In genomic region chr3:53195602-53196574, GRCh38 we compare ENCODE assay signal across 8 cellular contexts. TPM values are rescaled to one million over a fixed set of nuclear protein-coding genes. Genes with fewer than 3 reads are reported as not detected.
DNase-seq lines count a peak whose midpoint lies in the region; ATAC-seq and TF ChIP-seq lines count a peak whose summit lies in the region.

No MANE protein-coding gene starts in this region.

- peaks cover 5% of the 10 kb centered on the region for H3K4me1 ChIP-seq in A673 (ENCODE audit: insufficient read depth, low read length, poor library complexity, severe bottlenecking)
- H3K4me1 ChIP-seq in esophagus muscularis mucosa = peaks cover 25 to 37% (median 33%) of the 10 kb centered on the region in 4 donors
- H3K4me1 ChIP-seq in neural progenitor cell = peaks cover 10% of the 10 kb centered on the region
- peaks cover 22 to 35% of the 10 kb centered on the region in 2 donors for H3K4me1 ChIP-seq in thoracic aorta (ENCODE audit: control insufficient read depth in 1 of 2, low read depth in 2 of 2)

- H3K9me3 Mint-ChIP-seq in neural progenitor cell = no peaks in the 10 kb centered on the region

- H3K9me3 ChIP-seq in A673 (ENCODE audit: low read depth, low read length, poor library complexity, severe bottlenecking) (no peaks in the 10 kb centered on the region), esophagus muscularis mucosa (no peaks in the 10 kb centered on the region), neural progenitor cell (ENCODE audit: low read depth) (no peaks in the 10 kb centered on the region), thoracic aorta (no peaks in the 10 kb centered on the region)

- H4K20me1 ChIP-seq in neural progenitor cell (ENCODE audit: low read depth) = no peaks in the 10 kb centered on the region

- no peak for TF ChIP-seq POLR2A in esophagus muscularis mucosa (IDR thresholded peaks at IDR 0.05; ENCODE audit: low read depth)
- TF ChIP-seq POLR2A in GM18505 (IDR thresholded peaks at IDR 0.05; ENCODE audit: borderline replicate concordance, extremely low read depth, insufficient read depth, insufficient read length) = no peak

- DNase-seq in A673 (ENCODE audit: low spot score) (peak; percentile 52), NCI-H345 treated with DMSO at 0.1 percent for 48 hours (lab: John Stamatoyannopoulos, UW; ENCODE audit: unreplicated experiment) (peak; percentile 15), esophagus muscularis mucosa (ENCODE audit: extremely low spot score) (no peak), neural progenitor cell (ENCODE audit: low spot score) (peak; percentile 86), thoracic aorta (ENCODE audit: low spot score) (no peak)
- DNase-seq in activated CD8-positive, alpha-beta memory T cell treated with anti-CD3 and anti-CD28 coated beads, Interleukin-2, amount 50 U/mL, for 48 hours = peak; percentile 90

- H3K27ac ChIP-seq in A673 (ENCODE audit: low read depth, low read length, poor library complexity, severe bottlenecking) (no peak overlapping the region), esophagus muscularis mucosa (replicated peaks in 1 of 4) (no peak overlapping the region), neural progenitor cell (no peak overlapping the region), thoracic aorta (no peak overlapping the region)

- no peaks in the 10 kb centered on the region for H3K36me3 Mint-ChIP-seq in neural progenitor cell

- H3K79me2 ChIP-seq in neural progenitor cell (ENCODE audit: low read depth) = no peaks in the 10 kb centered on the region

- no peak overlapping the region for H2AFZ ChIP-seq in neural progenitor cell (replicated peaks)

- TF ChIP-seq CTCF in A673 (conservative IDR thresholded peaks at IDR 0.05; ENCODE audit: low read depth, low read length) = peak; percentile 82
- peak in 2 of 3 experiments; percentile 93 to 100 for TF ChIP-seq CTCF in esophagus muscularis mucosa (IDR thresholded peaks at IDR 0.05)
- TF ChIP-seq CTCF in neural progenitor cell (IDR thresholded peaks at IDR 0.05) = peak; percentile 99
- peak; percentile 99 for TF ChIP-seq CTCF in thoracic aorta (IDR thresholded peaks at IDR 0.05)

- H3K27me3 ChIP-seq in A673 (replicated peaks; ENCODE audit: insufficient read depth, low read depth, low read length, poor library complexity) (no peaks in the 10 kb centered on the region), esophagus muscularis mucosa (no peaks in the 10 kb centered on the region), neural progenitor cell (no peaks in the 10 kb centered on the region), thoracic aorta (replicated peaks; ENCODE audit: insufficient read depth) (no peaks in the 10 kb centered on the region)

- BruUV-seq in A673 (replicated peaks; lab: Mats Ljungman, UMichigan) = no TSS peak

- ATAC-seq in GM18511 (IDR thresholded peaks at IDR 0.05; ENCODE audit: unreplicated experiment) (peak; percentile 49), thoracic aorta (ENCODE audit: insufficient number of reproducible peaks, low FRiP score, low read depth) (peak; percentile 11), GM18505 (IDR thresholded peaks at IDR 0.05; ENCODE audit: unreplicated experiment) (no peak)

- H3K4me2 ChIP-seq in neural progenitor cell = no peak overlapping the region

- 41% methylated on average over 17 of the region's 36 CpGs for WGBS in esophagus muscularis mucosa

- H3K36me3 ChIP-seq in A673 (ENCODE audit: insufficient read depth, low read length, poor library complexity, severe bottlenecking) (no peaks in the 10 kb centered on the region), esophagus muscularis mucosa (peaks cover 0 to 13% (median 10%) of the 10 kb centered on the region in 4 donors), neural progenitor cell (no peaks in the 10 kb centered on the region), thoracic aorta (peaks cover 6% of the 10 kb centered on the region)

- H3K9ac ChIP-seq in neural progenitor cell = no peak overlapping the region

- POLR2A ChIA-PET in A673 (lab: Charles Lee; ENCODE audit: low non-redundant PET) = interaction anchor here (0.6 kb wide), 1 partner anchor 1614 kb away, joined by 10 read pairs; no protein-coding TSS in a partner anchor

- peaks cover 6% of the 10 kb centered on the region for H3F3A ChIP-seq in neural progenitor cell (ENCODE audit: low read depth)

- CTCF ChIA-PET in A673 (lab: Charles Lee) = interaction anchor here (2.1 kb wide), 1 partner anchor 81 kb away, joined by 7 read pairs; no protein-coding TSS in a partner anchor

- no peak overlapping the region for H3K4me3 Mint-ChIP-seq in neural progenitor cell

- no peak overlapping the region for H3K27ac Mint-ChIP-seq in neural progenitor cell

- H3K4me1 Mint-ChIP-seq in neural progenitor cell = peaks cover 20% of the 10 kb centered on the region

- no peak for TF ChIP-seq EP300 in esophagus muscularis mucosa (IDR thresholded peaks at IDR 0.05)

- intact Hi-C loops in A673 (cut with micrococcal nuclease; ENCODE audit: unreplicated experiment) (loop anchor here (1.0 to 2.0 kb wide), 2 partner anchors 61 to 82 kb away; no protein-coding TSS in a partner anchor), esophagus muscularis mucosa (cut with DNase I) (loop anchor here (1.0 to 5.0 kb wide), 2 partner anchors 64 to 82 kb away; partner anchors contain the start of gene RFT1)

- H3K4me3 ChIP-seq in A673 (ENCODE audit: low read depth, low read length, poor library complexity, severe bottlenecking) = no peak overlapping the region
- no peak overlapping the region for H3K4me3 ChIP-seq in esophagus muscularis mucosa
- no peak overlapping the region for H3K4me3 ChIP-seq in neural progenitor cell
- peak overlapping the region; percentile 10 for H3K4me3 ChIP-seq in thoracic aorta

- H3K27me3 Mint-ChIP-seq in neural progenitor cell (ENCODE audit: insufficient read depth, low read depth) = peaks cover 8% of the 10 kb centered on the region

RNA-seq across cellular contexts. Expression of gene PRKCD, which starts 34.9 kb away (rescaled TPM):
- total RNA-seq in A673 (2021) (1.4 and 3.0 TPM in 2 replicates), esophagus muscularis mucosa (10 to 100 TPM in 3 of 4 donors, 1 to 10 TPM in 1; 7.0 to 16.7 (median 12.4) TPM), neural progenitor cell (ENCODE audit: low replicate concordance) (4.9 and 8.9 TPM in 2 replicates), thoracic aorta (10 to 100 TPM; 17.5 to 20.2 TPM)

RNA-seq across cellular contexts. Expression of gene TKT, which starts 59.9 kb away (rescaled TPM):
- 186 and 196 TPM in 2 replicates for total RNA-seq in A673 (2021)
- 100 to 1,000 TPM; 295 to 524 (median 378) TPM for total RNA-seq in esophagus muscularis mucosa
- total RNA-seq in neural progenitor cell (ENCODE audit: low replicate concordance) = 292 and 555 TPM in 2 replicates
- 100 to 1,000 TPM; 138 to 240 TPM for total RNA-seq in thoracic aorta

Comparison
In these comparisons a context has a peak if more than half of its experiments do, and no peak if none do; other contexts are left out.
1. DNase-seq: peak in A673 (single experiment), NCI-H345 treated with DMSO at 0.1 percent for 48 hours (single experiment), activated CD8-positive, alpha-beta memory T cell treated with anti-CD3 and anti-CD28 coated beads, Interleukin-2, amount 50 U/mL, for 48 hours (single experiment) and neural progenitor cell (single experiment); none in esophagus muscularis mucosa (single experiment) and thoracic aorta (single experiment).
2. Peak in every context shown above with its lines, with median percentiles within 50 percentile points of each other: CTCF ChIP-seq.